ENCODE assay signal across 1 cellular context in the genomic region with DNA sequence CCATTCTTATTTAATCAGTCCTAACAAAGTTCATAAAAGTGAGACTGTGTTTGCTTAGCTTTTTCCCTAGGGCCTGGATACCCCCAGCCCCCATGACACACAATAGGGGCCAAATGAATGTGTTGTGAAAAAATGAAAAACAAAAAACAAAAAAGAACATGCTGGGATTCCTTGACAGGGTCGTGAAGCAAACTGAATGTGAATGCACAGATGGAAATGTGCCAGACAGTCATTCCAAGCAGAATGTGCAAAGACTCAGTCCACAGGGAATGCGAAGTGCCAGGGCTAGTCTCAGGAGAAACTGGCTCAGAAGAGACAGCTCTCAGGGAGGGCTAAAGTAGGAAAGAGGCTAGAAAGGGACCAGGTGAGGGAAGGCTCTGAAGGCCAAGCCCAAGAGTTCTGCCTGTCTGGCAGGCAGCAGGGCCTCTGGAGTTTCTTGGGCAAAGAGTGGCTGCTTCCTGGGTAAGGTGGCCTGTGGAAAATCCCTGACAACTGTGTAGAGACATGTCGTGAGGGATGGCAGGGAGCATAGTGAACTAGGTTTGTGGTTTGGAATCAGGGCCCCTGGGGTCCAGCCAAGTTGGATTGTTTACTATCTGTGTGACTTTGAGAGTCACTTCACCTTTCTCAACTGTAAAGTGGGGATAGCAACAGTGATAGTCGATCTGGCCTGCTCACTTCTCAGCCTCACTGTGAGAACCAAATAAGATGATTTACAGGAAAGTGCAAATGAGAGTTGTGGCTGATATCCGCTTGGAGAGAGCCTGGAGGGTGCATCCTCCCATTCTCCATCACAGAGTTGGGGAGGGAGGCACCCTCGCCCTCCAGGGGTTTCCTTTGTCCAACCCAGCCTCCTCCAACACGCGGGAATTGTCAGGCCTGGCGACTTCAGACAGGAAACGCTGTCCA.
TF ChIP-seq lines count a peak whose summit lies in the region.

No MANE protein-coding gene starts in this region.

TF ChIP-seq in endothelial cell of umbilical vein, 7 proteins besides CTCF, POLR2A, EP300 and RAD21:
- TF ChIP-seq EZH2 (IDR thresholded peaks at IDR 0.05; ENCODE audit: borderline replicate concordance, low read depth, low read length, severe bottlenecking), result no peak
- no peak for TF ChIP-seq JUN (IDR thresholded peaks at IDR 0.05; ENCODE audit: borderline replicate concordance, insufficient read depth, insufficient read length, low read depth)
- TF ChIP-seq, protein P1, sequence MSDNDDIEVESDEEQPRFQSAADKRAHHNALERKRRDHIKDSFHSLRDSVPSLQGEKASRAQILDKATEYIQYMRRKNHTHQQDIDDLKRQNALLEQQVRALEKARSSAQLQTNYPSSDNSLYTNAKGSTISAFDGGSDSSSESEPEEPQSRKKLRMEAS (IDR thresholded peaks at IDR 0.05; ENCODE audit: insufficient read depth, insufficient read length), result no peak
- no peak for TF ChIP-seq MYC (IDR thresholded peaks at IDR 0.05; ENCODE audit: low read depth, low read length)
- TF ChIP-seq FOS (IDR thresholded peaks at IDR 0.05; ENCODE audit: borderline replicate concordance, insufficient read depth, low read length), result no peak
- no peak for TF ChIP-seq GATA2 (IDR thresholded peaks at IDR 0.05; ENCODE audit: insufficient read depth, insufficient read length, low read depth, low read length)
- no peak for TF ChIP-seq POLR2AphosphoS5 (IDR thresholded peaks at IDR 0.05; ENCODE audit: insufficient read depth, low read depth, low read length)
